23 cellular contexts compared by ENCODE assay signal in the genomic region with DNA sequence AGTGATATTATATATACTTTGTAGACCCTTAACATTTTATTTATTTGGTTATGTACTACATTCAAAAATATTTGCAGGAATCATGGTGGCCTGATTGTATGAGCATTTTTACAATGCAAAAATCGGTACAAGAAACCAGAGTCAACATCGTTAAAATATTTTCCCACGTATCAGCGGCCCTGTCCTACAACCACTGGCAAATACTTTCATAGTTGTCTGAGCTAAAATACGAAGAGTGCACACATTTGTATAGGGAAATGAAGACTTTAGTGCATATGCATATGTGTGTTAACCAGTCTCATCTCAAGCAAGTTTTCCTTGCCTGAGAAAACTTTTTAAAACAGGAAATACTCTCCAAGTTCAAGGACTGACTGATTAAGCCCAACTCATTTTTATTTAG.
"Had no signal": no experiment of that assay in that cellular context is flagged by ENCODE, and none has a peak within 500 bp of the region (broad histone marks: within the 10 kb centered on the region; RNA-seq: fewer than 3 reads in every experiment).

No MANE protein-coding gene starts in this region.

- H3K27ac Mint-ChIP-seq: effector memory CD8-positive, alpha-beta T cell; naive thymus-derived CD8-positive, alpha-beta T cell; nephron progenitor cell; stimulated activated effector memory CD8-positive, alpha-beta T cell treated with anti-CD3 and anti-CD28 coated beads, Interleukin-12 subunit alpha, Interleukin-12 subunit beta, amount 100 ng/mL, for 72 hours had no signal

- H3K36me3 Mint-ChIP-seq: naive thymus-derived CD8-positive, alpha-beta T cell; stimulated activated effector memory CD8-positive, alpha-beta T cell treated with anti-CD3 and anti-CD28 coated beads, Interleukin-12 subunit alpha, Interleukin-12 subunit beta, amount 100 ng/mL, for 72 hours had no signal

- H3K27me3 Mint-ChIP-seq: naive thymus-derived CD8-positive, alpha-beta T cell had no signal

- H3K4me1 Mint-ChIP-seq: nephron progenitor cell; stimulated activated effector memory CD8-positive, alpha-beta T cell treated with anti-CD3 and anti-CD28 coated beads, Interleukin-12 subunit alpha, Interleukin-12 subunit beta, amount 100 ng/mL, for 72 hours had no signal

- DNase-seq: cortex of kidney; effector memory CD8-positive, alpha-beta T cell; erythroblast; esophagus squamous epithelium; hypothalamus; left ventricle myocardium superior; lower lobe of right lung; naive thymus-derived CD8-positive, alpha-beta T cell; nephron progenitor cell; nucleus accumbens; ovary; posterior cingulate gyrus; psoas muscle; right cardiac atrium; sigmoid colon; stimulated activated CD4-positive, alpha-beta T cell treated with anti-CD3 and anti-CD28 coated beads, Interleukin-2, amount 100 ng/mL, for 24 hours; stimulated activated CD4-positive, alpha-beta T cell treated with anti-CD3 and anti-CD28 coated beads, Interleukin-4, amount 100 ng/mL, for 24 hours; stimulated activated naive CD8-positive, alpha-beta T cell treated with anti-CD3 and anti-CD28 coated beads, Interleukin-15, Interleukin-2, amounts not matched to agents 100 U/mL and 50 U/mL, for 24 hours; substantia nigra; testis; tibial artery; upper lobe of left lung had no signal

- ATAC-seq: effector memory CD8-positive, alpha-beta T cell; left ventricle myocardium superior; lower lobe of right lung; naive thymus-derived CD8-positive, alpha-beta T cell; psoas muscle; right cardiac atrium; stimulated activated effector memory CD8-positive, alpha-beta T cell treated with anti-CD3 and anti-CD28 coated beads, Interleukin-12 subunit alpha, Interleukin-12 subunit beta, amount 100 ng/mL, for 72 hours; stimulated activated naive CD8-positive, alpha-beta T cell treated with anti-CD3 and anti-CD28 coated beads, Interleukin-15, Interleukin-2, amounts not matched to agents 100 U/mL and 50 U/mL, for 24 hours had no signal

- H3K9me3 Mint-ChIP-seq: effector memory CD8-positive, alpha-beta T cell; naive thymus-derived CD8-positive, alpha-beta T cell; nephron progenitor cell; stimulated activated effector memory CD8-positive, alpha-beta T cell treated with anti-CD3 and anti-CD28 coated beads, Interleukin-12 subunit alpha, Interleukin-12 subunit beta, amount 100 ng/mL, for 72 hours had no signal

- H3K4me3 Mint-ChIP-seq: effector memory CD8-positive, alpha-beta T cell; naive thymus-derived CD8-positive, alpha-beta T cell; nephron progenitor cell; stimulated activated effector memory CD8-positive, alpha-beta T cell treated with anti-CD3 and anti-CD28 coated beads, Interleukin-12 subunit alpha, Interleukin-12 subunit beta, amount 100 ng/mL, for 72 hours had no signal
